Comparison of ENCODE assay signal across 8 cellular contexts in genomic region chr3:128185630-128186447, GRCh38.
"Had no signal": no experiment of that assay in that cellular context is flagged by ENCODE, and none has a peak within 500 bp of the region (broad histone marks: within the 10 kb centered on the region; RNA-seq: fewer than 3 reads in every experiment).

No MANE protein-coding gene starts in this region.

- ATAC-seq: HCT116 had no signal

- H3K36me3 ChIP-seq: HAP-1 had no signal

- H2AFZ ChIP-seq: GM23248 had no signal

- H3K9ac ChIP-seq: GM23248, KMS-11 had no signal

- H3K9me3 ChIP-seq: HAP-1 had no signal

- DNase-seq: GM23248, GOT3, H7, KBM-7 had no signal

- H3K4me2 ChIP-seq: KMS-11 had no signal

- H3K27ac ChIP-seq: GM23248, KMS-11 had no signal

- FAIRE-seq: HTR-8/SVneo had no signal

- H3K4me3 ChIP-seq: GM23248, HAP-1 had no signal
